24 cellular contexts compared by ENCODE assay signal in the genomic region with DNA sequence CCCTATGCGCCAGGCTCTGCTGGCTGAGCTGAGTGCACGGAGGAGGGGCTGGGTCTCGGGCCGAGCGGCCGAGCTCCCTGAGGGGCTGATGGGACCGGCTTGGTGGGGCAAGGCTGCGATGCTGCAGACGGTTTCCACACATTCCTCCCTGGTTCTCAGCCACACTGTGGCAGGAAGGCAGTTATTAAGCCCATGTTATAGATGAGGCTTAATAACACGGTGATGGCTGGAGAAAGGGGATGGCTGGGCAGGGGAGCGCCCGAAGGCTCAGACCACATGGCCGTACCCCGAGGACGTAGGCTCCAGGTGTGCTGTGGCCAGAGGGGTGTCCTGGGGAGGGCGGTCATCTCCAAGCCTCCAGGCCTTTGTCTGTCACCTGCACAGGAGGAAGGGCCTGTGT. TPM values are rescaled to one million over a fixed set of nuclear protein-coding genes. Genes with fewer than 3 reads are reported as not detected.
"Had no signal": no experiment of that assay in that cellular context is flagged by ENCODE, and none has a peak within 500 bp of the region (broad histone marks: within the 10 kb centered on the region; RNA-seq: fewer than 3 reads in every experiment).

No MANE protein-coding gene starts in this region.

- H3K4me3 ChIP-seq: MG63, SJCRH30 had no signal

- FAIRE-seq: HepG2 had no signal

- H3K27me3 ChIP-seq: SJCRH30 had no signal

- H3K27ac ChIP-seq: RWPE1, SJCRH30 had no signal

- H3K9me3 ChIP-seq: MG63, SJCRH30 had no signal

- H3K4me1 ChIP-seq: SJCRH30 had no signal

- ATAC-seq: HepG2, Panc1, PC-3 had no signal

- H3K36me3 ChIP-seq: MG63, SJCRH30 had no signal

- DNase-seq: IMR-90, Karpas-422, KG1, MG63, NCI-H1092, NCI-H1105 treated with DMSO at 0.1 percent for 48 hours, NCI-H1417 treated with DMSO at 0.1 percent for 48 hours, NCI-H146, NCI-H187, NCI-H2029, NCI-H2081 treated with DMSO at 0.1 percent for 48 hours, NCI-H2171, NCI-H226, NCI-H446, NCI-H510A, NCI-H524 treated with DMSO at 0.1 percent for 48 hours, NCI-H69, NCI-H774, PC-3, SHP77, SJCRH30 had no signal

RNA-seq across cellular contexts. Expression of gene MCF2L, which starts 58.6 kb away (rescaled TPM):
- polyA plus RNA-seq: IMR-90 had no signal
